Comparison of ENCODE assay signal across 13 cellular contexts in the genomic region with DNA sequence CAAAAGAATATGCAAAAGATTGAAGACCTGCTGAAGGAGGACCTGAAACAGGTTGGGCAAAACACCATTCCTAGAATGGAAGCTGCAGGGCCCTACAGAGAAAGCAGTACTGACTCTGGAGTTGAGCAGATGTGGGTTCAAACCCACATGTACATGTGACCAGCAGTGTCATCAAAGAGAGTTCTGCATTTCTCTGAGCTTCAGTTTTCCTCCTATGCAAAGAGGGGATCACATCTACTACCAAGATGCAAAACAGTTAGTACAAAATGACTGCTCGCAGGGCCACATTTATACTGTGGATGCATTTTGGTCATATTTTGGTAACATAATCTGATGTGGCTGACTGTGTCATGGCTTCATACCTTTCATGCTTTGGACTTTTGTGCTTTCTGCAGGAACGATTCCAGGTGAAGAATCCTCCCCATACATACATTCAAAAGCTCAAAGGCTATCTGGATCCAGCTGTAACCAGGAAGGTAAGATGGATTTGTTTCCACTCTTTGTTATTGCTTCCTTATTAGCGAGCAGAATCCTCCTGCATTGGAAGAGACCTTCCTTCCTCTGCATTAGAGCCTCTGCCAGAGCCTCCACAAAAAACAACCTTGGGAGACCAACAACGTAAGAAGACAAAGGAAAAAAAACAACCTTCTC.
DNase-seq lines count a peak whose midpoint lies in the region; ATAC-seq and TF ChIP-seq lines count a peak whose summit lies in the region.
"Had no signal": no experiment of that assay in that cellular context is flagged by ENCODE, and none has a peak within 500 bp of the region (broad histone marks: within the 10 kb centered on the region; RNA-seq: fewer than 3 reads in every experiment).

No MANE protein-coding gene starts in this region.

- H3K27me3 ChIP-seq in foreskin keratinocyte = no peaks in the 10 kb centered on the region
- H3K27me3 ChIP-seq: heart left ventricle had no signal

- DNase-seq in RWPE1 (ENCODE audit: low spot score) = no peak
- DNase-seq in foreskin keratinocyte = no peak
- peak; percentile 31 for DNase-seq in retina
- DNase-seq in superior temporal gyrus (ENCODE audit: extremely low spot score) = no peak
- no peak for DNase-seq in NCI-H1105 treated with DMSO at 0.1 percent for 48 hours (lab: John Stamatoyannopoulos, UW)
- DNase-seq: activated CD4-positive, alpha-beta T cell treated with anti-CD3 and anti-CD28 coated beads for 48 hours; activated effector memory CD4-positive, alpha-beta T cell treated with Interleukin-2 at 50 U/mL for 16 hours; heart left ventricle; NCI-H510A; stimulated activated naive CD4-positive, alpha-beta T cell had no signal

- CTCF ChIA-PET in RWPE1 (lab: Yijun Ruan, JAX) = interaction anchor here (0.6 to 0.7 kb wide), 2 partner anchors 148 to 496 kb away, joined by 3 to 5 read pairs; no protein-coding TSS in a partner anchor

- POLR2A ChIA-PET in RWPE1 (lab: Yijun Ruan, JAX; ENCODE audit: low non-redundant PET) = no interaction called here

- ATAC-seq in GM18867 (IDR thresholded peaks at IDR 0.05; ENCODE audit: unreplicated experiment) (peak; percentile 58), foreskin keratinocyte (peak; percentile 8), HG03565 (IDR thresholded peaks at IDR 0.05; ENCODE audit: unreplicated experiment) (no peak), HG02678 (IDR thresholded peaks at IDR 0.05; ENCODE audit: unreplicated experiment) (no peak)

- H3K27ac ChIP-seq in RWPE1 (peak overlapping the region; percentile 81; the same call in 1 of the 2 replicates), foreskin keratinocyte (peak overlapping the region; percentile 45)

- TF ChIP-seq CTCF in RWPE1 (conservative IDR thresholded peaks at IDR 0.05; ENCODE audit: low read depth) (no peak), foreskin keratinocyte (conservative IDR thresholded peaks at IDR 0.05) (no peak)

- peaks cover 21% of the 10 kb centered on the region for H3K4me1 ChIP-seq in foreskin keratinocyte

Comparison
In these comparisons a context has a peak if more than half of its experiments do, and no peak if none do; other contexts are left out.
1. ATAC-seq: peak in GM18867 (single experiment) and foreskin keratinocyte (single experiment); none in HG03565 (single experiment) and HG02678 (single experiment).